In genomic region chr17:43578352-43578698, GRCh38 we compare ENCODE assay signal across 11 cellular contexts. TPM values are rescaled to one million over a fixed set of nuclear protein-coding genes. Genes with fewer than 3 reads are reported as not detected.
DNase-seq lines count a peak whose midpoint lies in the region; ATAC-seq and TF ChIP-seq lines count a peak whose summit lies in the region.
"Had no signal": no experiment of that assay in that cellular context is flagged by ENCODE, and none has a peak within 500 bp of the region (broad histone marks: within the 10 kb centered on the region; RNA-seq: fewer than 3 reads in every experiment).

No MANE protein-coding gene starts in this region.

- no peak overlapping the region for H3K4me3 ChIP-seq in skeletal muscle tissue (ENCODE audit: low read length in 3 of 3)
- H3K4me3 ChIP-seq: testis had no signal

- TF ChIP-seq CTCF in foreskin keratinocyte (conservative IDR thresholded peaks at IDR 0.05) = no peak
- TF ChIP-seq CTCF in omental fat pad (IDR thresholded peaks at IDR 0.05) = no peak

- H3K4me1 ChIP-seq in foreskin keratinocyte (peaks cover 29% of the 10 kb centered on the region), skeletal muscle tissue (ENCODE audit: control insufficient read depth in 3 of 3, insufficient read depth in 3 of 3, low read length in 3 of 3) (peaks cover 21 to 30% (median 28%) of the 10 kb centered on the region in 3 donors)

- DNase-seq in NCI-H748 (lab: John Stamatoyannopoulos, UW; ENCODE audit: unreplicated experiment) = peak; percentile 49
- DNase-seq in NCI-H748 treated with DMSO at 0.1 percent for 48 hours (lab: John Stamatoyannopoulos, UW) = no peak
- DNase-seq in NCI-H345 (lab: John Stamatoyannopoulos, UW) = peak; percentile 53
- no peak for DNase-seq in foreskin keratinocyte
- no peak for DNase-seq in omental fat pad (ENCODE audit: low spot score)
- DNase-seq in SHP77 (lab: John Stamatoyannopoulos, UW) = no peak
- DNase-seq: anterior cingulate cortex, NCI-H1436 treated with DMSO at 0.1 percent for 48 hours, testis had no signal

- no peaks in the 10 kb centered on the region for H3K36me3 ChIP-seq in skeletal muscle tissue (ENCODE audit: control insufficient read depth in 3 of 3, insufficient read depth in 3 of 3, low read length in 3 of 3)

- ATAC-seq in foreskin keratinocyte (no peak), omental fat pad (ENCODE audit: low FRiP score) (no peak), GM18511 (IDR thresholded peaks at IDR 0.05; ENCODE audit: unreplicated experiment) (no peak)

- peak overlapping the region; percentile 10 to 45 (median 15) for H3K9ac ChIP-seq in skeletal muscle tissue (ENCODE audit: low read depth in 1 of 3, low read length in 3 of 3)

- H3K27me3 ChIP-seq in foreskin keratinocyte (no peaks in the 10 kb centered on the region), skeletal muscle tissue (ENCODE audit: control insufficient read depth in 3 of 3, insufficient read depth in 3 of 3, low read length in 3 of 3) (peaks cover 0 to 7% (median 2%) of the 10 kb centered on the region in 3 donors)
- H3K27me3 ChIP-seq: testis had no signal

- no peaks in the 10 kb centered on the region for H3K9me3 ChIP-seq in skeletal muscle tissue (ENCODE audit: control insufficient read depth in 3 of 3, low read length in 3 of 3)
- H3K9me3 ChIP-seq: testis had no signal

- H3K27ac ChIP-seq in foreskin keratinocyte = peak overlapping the region; percentile 56
- H3K27ac ChIP-seq in skeletal muscle tissue (ENCODE audit: low read depth, low read length) = peak overlapping the region; percentile 1
- H3K27ac ChIP-seq: testis had no signal

RNA-seq across cellular contexts. Expression of gene ETV4, which starts 32.2 kb away (rescaled TPM):
- total RNA-seq in foreskin keratinocyte (57.4 and 61.2 TPM in 2 replicates), skeletal muscle tissue (1.6 TPM), omental fat pad (1 to 10 TPM in 1 of 4 donors, under 1 TPM in 1, not detected in 2; 0.37 to 1.3 TPM)
- 78.9 and 80.5 TPM in 2 replicates for polyA plus RNA-seq in foreskin keratinocyte

Comparison
In these comparisons a context has a peak if more than half of its experiments do, and no peak if none do; other contexts are left out.
1. DNase-seq: peak in NCI-H748 (single experiment) and NCI-H345 (single experiment); none in NCI-H748 treated with DMSO at 0.1 percent for 48 hours (single experiment), foreskin keratinocyte (0 of 2), omental fat pad (single experiment) and SHP77 (0 of 2).
2. RNA of gene ETV4, which starts 32.2 kb away (total RNA-seq): 57.4 to 61.2 TPM in foreskin keratinocyte; 1.6 TPM in skeletal muscle tissue (single experiment) and 0.37 to 1.3 TPM in omental fat pad; every median in the first group is over 10 times any median in the second.